Comparison of ENCODE assay signal across 20 cellular contexts in genomic region chr6:161658216-161658615, GRCh38.
"Had no signal": no experiment of that assay in that cellular context is flagged by ENCODE, and none has a peak within 500 bp of the region (broad histone marks: within the 10 kb centered on the region; RNA-seq: fewer than 3 reads in every experiment).

No MANE protein-coding gene starts in this region.

- H3K27ac ChIP-seq: foreskin keratinocyte, hepatocyte, left ventricle myocardium inferior, lower lobe of right lung, psoas muscle, spleen, tibial artery had no signal

- H3K27me3 Mint-ChIP-seq: central memory CD8-positive, alpha-beta T cell; dendritic cell treated with granulocyte-macrophage colony-stimulating factor and Interleukin-4, amounts not matched to agents 40 ng/mL and 50 ng/mL, for 4 days; memory B cell; stimulated activated memory B cell treated with anti-CD40 and anti-IgM and Interleukin-4, amounts not matched to agents 10 μg/mL and 1 μg/mL and 100 μg/mL, for 72 hours; stimulated activated naive CD8-positive, alpha-beta T cell treated with anti-CD3 and anti-CD28 coated beads, Interleukin-15, Interleukin-2, amounts not matched to agents 100 ng/mL and 50 ng/mL, for 24 hours had no signal

- H3K4me1 ChIP-seq: foreskin keratinocyte, left ventricle myocardium inferior, lower lobe of right lung, psoas muscle, spleen had no signal

- H3K4me3 Mint-ChIP-seq: central memory CD8-positive, alpha-beta T cell; dendritic cell treated with granulocyte-macrophage colony-stimulating factor and Interleukin-4, amounts not matched to agents 40 ng/mL and 50 ng/mL, for 4 days; memory B cell; mesothelial cell of epicardium; natural killer cell; stimulated activated memory B cell treated with anti-CD40 and anti-IgM and Interleukin-4, amounts not matched to agents 10 μg/mL and 1 μg/mL and 100 μg/mL, for 72 hours; stimulated activated naive CD8-positive, alpha-beta T cell treated with anti-CD3 and anti-CD28 coated beads, Interleukin-15, Interleukin-2, amounts not matched to agents 100 ng/mL and 50 ng/mL, for 24 hours had no signal

- H3K27ac Mint-ChIP-seq: dendritic cell treated with granulocyte-macrophage colony-stimulating factor and Interleukin-4, amounts not matched to agents 40 ng/mL and 50 ng/mL, for 4 days; memory B cell; mesothelial cell of epicardium; natural killer cell; stimulated activated memory B cell treated with anti-CD40 and anti-IgM and Interleukin-4, amounts not matched to agents 10 μg/mL and 1 μg/mL and 100 μg/mL, for 72 hours; stimulated activated naive CD8-positive, alpha-beta T cell treated with anti-CD3 and anti-CD28 coated beads, Interleukin-15, Interleukin-2, amounts not matched to agents 100 ng/mL and 50 ng/mL, for 24 hours had no signal

- H3K9me3 Mint-ChIP-seq: natural killer cell; stimulated activated memory B cell treated with anti-CD40 and anti-IgM and Interleukin-4, amounts not matched to agents 10 μg/mL and 1 μg/mL and 100 μg/mL, for 72 hours had no signal

- H3K4me1 Mint-ChIP-seq: central memory CD8-positive, alpha-beta T cell; memory B cell; mesothelial cell of epicardium; natural killer cell; stimulated activated memory B cell treated with anti-CD40 and anti-IgM and Interleukin-4, amounts not matched to agents 10 μg/mL and 1 μg/mL and 100 μg/mL, for 72 hours had no signal

- H3K27me3 ChIP-seq: foreskin keratinocyte, hepatocyte, spleen, tibial artery had no signal

- H3K4me3 ChIP-seq: hepatocyte, left ventricle myocardium inferior, lower lobe of right lung, psoas muscle, spleen, tibial artery had no signal

- H3K36me3 ChIP-seq: left ventricle myocardium inferior, lower lobe of right lung, spleen, tibial artery had no signal

- ATAC-seq: foreskin keratinocyte; lower lobe of right lung; natural killer cell; psoas muscle; sciatic nerve; stimulated activated memory B cell treated with anti-CD40 and anti-IgM and Interleukin-4, amounts not matched to agents 10 μg/mL and 1 μg/mL and 100 μg/mL, for 72 hours had no signal

- DNase-seq: erythroblast; foreskin keratinocyte; head of caudate nucleus; left ventricle myocardium inferior; lower lobe of right lung; natural killer cell; psoas muscle; spleen; stimulated activated CD4-positive, alpha-beta T cell treated with anti-CD3 and anti-CD28 coated beads, Interleukin-15, amount 100 ng/mL, for 24 hours; stimulated activated CD4-positive, alpha-beta T cell treated with anti-CD3 and anti-CD28 coated beads, Interleukin-1b, Interleukin-23, amount 100 ng/mL, for 48 hours; stimulated activated CD4-positive, alpha-beta T cell treated with anti-CD3 and anti-CD28 coated beads, Interleukin-4, amount 100 ng/mL, for 24 hours; tibial artery had no signal

- H3K9me3 ChIP-seq: left ventricle myocardium inferior, lower lobe of right lung, psoas muscle, tibial artery had no signal

- H3K36me3 Mint-ChIP-seq: memory B cell; mesothelial cell of epicardium; natural killer cell; stimulated activated memory B cell treated with anti-CD40 and anti-IgM and Interleukin-4, amounts not matched to agents 10 μg/mL and 1 μg/mL and 100 μg/mL, for 72 hours had no signal
